22 cellular contexts compared by ENCODE assay signal in the genomic region with DNA sequence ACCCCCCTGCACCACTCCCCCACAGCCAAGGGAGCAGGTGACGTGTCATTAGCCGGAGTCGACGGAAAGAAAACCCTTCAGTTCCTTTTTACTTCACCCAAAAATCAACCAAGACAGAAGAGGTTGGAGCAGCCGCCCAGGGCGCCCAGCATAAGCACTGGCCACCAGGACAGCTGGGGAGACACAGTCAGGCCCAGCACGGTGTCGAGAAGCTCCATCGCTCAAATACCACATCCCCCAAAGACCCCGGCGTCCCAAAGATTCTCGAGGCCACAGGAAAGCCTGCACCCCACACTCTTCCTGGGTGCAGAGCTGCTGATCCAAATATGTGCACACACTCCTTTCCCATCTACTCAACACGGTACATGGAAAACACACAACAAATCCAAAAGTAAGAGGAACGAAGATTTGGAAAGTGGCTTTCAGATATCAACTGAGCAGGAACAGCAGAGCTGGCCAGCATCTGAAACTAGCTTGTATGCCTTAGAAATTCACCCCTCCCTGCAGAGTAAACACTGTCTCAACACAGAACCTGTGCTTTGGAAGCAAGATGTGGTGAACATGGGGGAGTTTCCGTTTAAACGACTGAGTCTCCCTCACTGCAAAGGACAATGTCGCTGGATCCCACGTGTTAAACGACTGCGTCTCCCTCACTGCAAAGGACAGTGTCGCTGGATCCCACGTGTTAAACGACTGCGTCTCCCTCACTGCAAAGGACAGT. TPM values are rescaled to one million over a fixed set of nuclear protein-coding genes. Genes with fewer than 3 reads are reported as not detected.
DNase-seq lines count a peak whose midpoint lies in the region; ATAC-seq and TF ChIP-seq lines count a peak whose summit lies in the region.
"Had no signal": no experiment of that assay in that cellular context is flagged by ENCODE, and none has a peak within 500 bp of the region (broad histone marks: within the 10 kb centered on the region; RNA-seq: fewer than 3 reads in every experiment).

No MANE protein-coding gene starts in this region.

- H3K27me3 ChIP-seq in ovary: no peaks in the 10 kb centered on the region

- no peak overlapping the region for H3K27ac ChIP-seq in ovary
- H3K27ac ChIP-seq: C4-2B, HL-60 had no signal

- TF ChIP-seq CTCF in NB4 (IDR thresholded peaks at IDR 0.05; ENCODE audit: low read depth, low read length) (no peak), ovary (IDR thresholded peaks at IDR 0.05) (no peak)

- H3K4me1 ChIP-seq in ovary (ENCODE audit: insufficient read depth): peaks cover 8% of the 10 kb centered on the region

- ATAC-seq in GM18868 (IDR thresholded peaks at IDR 0.05; ENCODE audit: unreplicated experiment): no peak
- ATAC-seq: SK-N-SH treated with all-trans-retinoic acid at 6 μM for 48 hours had no signal

- no peak overlapping the region for H3K4me3 ChIP-seq in NB4 (ENCODE audit: low read depth, low read length)
- no peak overlapping the region for H3K4me3 ChIP-seq in ovary

- WGBS in ovary, 3 donors: 65 to 70% (median 67%) methylated on average over 23 to 24 of the region's 24 CpGs

- no peak for TF ChIP-seq EP300 in ovary (IDR thresholded peaks at IDR 0.05)

- no peaks in the 10 kb centered on the region for H3K36me3 ChIP-seq in ovary

- intact Hi-C loops in ovary (cut with DNase I): no loop called here

- no peak for TF ChIP-seq POLR2A in NB4 (IDR thresholded peaks at IDR 0.05; ENCODE audit: extremely low read depth, insufficient read length)
- no peak for TF ChIP-seq POLR2A in ovary (IDR thresholded peaks at IDR 0.05)

- H3K9me3 ChIP-seq in ovary: no peaks in the 10 kb centered on the region

- peak; percentile 43 to 47 for DNase-seq in Kasumi-1 (lab: John Stamatoyannopoulos, UW)
- DNase-seq in NB4 (ENCODE audit: low read depth): peak; percentile 51
- peak; percentile 53 for DNase-seq in left kidney (ENCODE audit: low read depth, low spot score)
- peak in 3 of 5 donors; percentile 3 to 30 (median 12) for DNase-seq in ovary
- no peak for DNase-seq in activated CD4-positive, alpha-beta T cell treated with anti-CD3 and anti-CD28 coated beads, Interleukin-2, amount 50 U/mL, for 4 hours
- DNase-seq in GF-D8 (lab: John Stamatoyannopoulos, UW): no peak
- DNase-seq in COLO829 (ENCODE audit: low spot score): no peak
- DNase-seq: AML-193, DMS 273 treated with DMSO at 0.1 percent for 48 hours, HCEC 1CT, IMR-90, NCI-H1105 treated with DMSO at 0.1 percent for 48 hours, NCI-H1694 treated with DMSO at 0.1 percent for 48 hours, NCI-H226, NCI-H524, NCI-H82, OCI-M1, SIG-M5 had no signal

RNA-seq across cellular contexts. Expression of a gene that starts 54.6 kb away (rescaled TPM):
- 10 to 100 TPM in 1 of 7 donors, 1 to 10 TPM in 6; 1.3 to 11.5 (median 4.6) TPM for total RNA-seq in ovary
- polyA plus RNA-seq in ovary: 1 to 10 TPM in 1 of 2 donors, under 1 TPM in 1; 0.90 to 2.4 TPM

Comparison
In these comparisons a context has a peak if more than half of its experiments do, and no peak if none do; other contexts are left out.
1. DNase-seq: peak in Kasumi-1 (2 of 2), NB4 (single experiment), left kidney (single experiment) and ovary (3 of 5); none in activated CD4-positive, alpha-beta T cell treated with anti-CD3 and anti-CD28 coated beads, Interleukin-2, amount 50 U/mL, for 4 hours (0 of 2), GF-D8 (single experiment) and COLO829 (single experiment).